Comparison of ENCODE assay signal across 10 cellular contexts in the genomic region with DNA sequence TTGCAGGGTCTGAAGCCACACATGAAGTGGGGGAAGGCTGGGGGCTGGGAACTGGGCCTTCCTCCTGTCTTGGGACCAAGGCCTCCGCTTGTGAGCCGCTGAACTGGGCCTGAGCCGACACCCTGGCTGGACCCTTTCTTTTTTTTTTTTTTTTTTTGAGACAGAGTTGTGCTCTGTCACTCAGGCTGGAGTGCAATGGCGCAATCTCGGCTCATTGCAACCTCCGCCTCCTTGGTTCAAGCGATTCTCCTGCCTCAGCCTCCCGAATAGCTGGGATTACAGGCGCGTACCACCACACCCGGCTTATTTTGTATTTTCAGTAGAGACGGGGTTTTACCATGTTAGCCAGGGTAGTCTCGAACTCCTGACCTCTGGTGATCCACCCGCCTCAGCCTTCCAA. TPM values are rescaled to one million over a fixed set of nuclear protein-coding genes. Genes with fewer than 3 reads are reported as not detected.
"Had no signal": no experiment of that assay in that cellular context is flagged by ENCODE, and none has a peak within 500 bp of the region (broad histone marks: within the 10 kb centered on the region; RNA-seq: fewer than 3 reads in every experiment).

No MANE protein-coding gene starts in this region.

RNA-seq across cellular contexts. Expression of gene CCDC187, which starts 15.3 kb away (rescaled TPM):
- total RNA-seq: activated CD4-positive, alpha-beta memory T cell treated with anti-CD3 and anti-CD28 coated beads, Interleukin-2, amount 10 ng/mL, durations not matched to agents 7 days and 5 days; activated CD4-positive, alpha-beta T cell treated with anti-CD3 and anti-CD28 coated beads, Interleukin-2, amount 10 ng/mL, durations not matched to agents 7 days and 5 days; activated CD8-positive, alpha-beta memory T cell treated with anti-CD3 and anti-CD28 coated beads, Interleukin-2, amount 10 ng/mL, durations not matched to agents 7 days and 5 days; activated CD8-positive, alpha-beta T cell treated with anti-CD3 and anti-CD28 coated beads, Interleukin-2, amount 10 ng/mL, durations not matched to agents 7 days and 5 days; activated naive CD8-positive, alpha-beta T cell treated with anti-CD3 and anti-CD28 coated beads, Interleukin-2, amount 10 ng/mL, durations not matched to agents 7 days and 5 days; activated T-helper 2 cell treated with anti-CD3 and anti-CD28 coated beads, Interferon-gamma antibody, Interleukin-2, Interleukin-4, amounts not matched to agents 10 μg/mL and 5 μg/mL and 100 μg/mL, durations not matched to agents 14 hours and 24 hours and 36 hours; bronchial epithelial cell; chondrocyte; T-helper 1 cell treated with Interleukin-12 subunit alpha and Interleukin-12 subunit beta and Interleukin-4 antibody, amounts not matched to agents 30 ng/mL and 1 ng/mL, for 36 hours; T-helper 2 cell treated with Interferon-gamma antibody and Interleukin-4, amounts not matched to agents 100 ng/mL and 5 ng/mL, for 36 hours had no signal
